Comparison of ENCODE assay signal across 17 cellular contexts in genomic region chr2:158717366-158718195, GRCh38.
A peak's percentile ranks its signal among the peaks of the same experiment; 100 is the strongest.
DNase-seq lines count a peak whose midpoint lies in the region; ATAC-seq and TF ChIP-seq lines count a peak whose summit lies in the region.
"Had no signal": no experiment of that assay in that cellular context is flagged by ENCODE, and none has a peak within 500 bp of the region (broad histone marks: within the 10 kb centered on the region; RNA-seq: fewer than 3 reads in every experiment).

No MANE protein-coding gene starts in this region.

- H2AFZ ChIP-seq in neural progenitor cell (replicated peaks): no peak overlapping the region

- H3K4me3 Mint-ChIP-seq in neural progenitor cell: no peak overlapping the region
- H3K4me3 Mint-ChIP-seq: activated B cell treated with CpG ODN at 0.5 μM for 24 hours; activated CD4-positive, alpha-beta memory T cell treated with anti-CD3 and anti-CD28 coated beads, Interleukin-2, amount 10 ng/mL, durations not matched to agents 7 days and 5 days; CD4-positive, CD25-positive, alpha-beta regulatory T cell; neural crest cell had no signal

- H3K9me3 Mint-ChIP-seq in neural progenitor cell: peaks cover 13% of the 10 kb centered on the region

- ATAC-seq in gastroesophageal sphincter: no peak

- H3K36me3 Mint-ChIP-seq in neural progenitor cell: no peaks in the 10 kb centered on the region
- H3K36me3 Mint-ChIP-seq: CD4-positive, CD25-positive, alpha-beta regulatory T cell had no signal

- peak overlapping the region; percentile 40 for H3K4me2 ChIP-seq in neural progenitor cell

- TF ChIP-seq CTCF in gastroesophageal sphincter (IDR thresholded peaks at IDR 0.05) (no peak), neural progenitor cell (IDR thresholded peaks at IDR 0.05) (no peak), suprapubic skin (IDR thresholded peaks at IDR 0.05) (no peak)

- H3K9me3 ChIP-seq in gastroesophageal sphincter: peaks cover 0 to 10% (median 0%) of the 10 kb centered on the region in 3 donors
- no peaks in the 10 kb centered on the region for H3K9me3 ChIP-seq in neural progenitor cell (ENCODE audit: low read depth)
- H3K9me3 ChIP-seq in suprapubic skin: no peaks in the 10 kb centered on the region
- H3K9me3 ChIP-seq: adrenal gland had no signal

- DNase-seq in dermis microvascular lymphatic vessel endothelial cell (ENCODE audit: low read depth in 2 of 2): peak; percentile 15 to 77
- peak; percentile 21 for DNase-seq in neural progenitor cell (ENCODE audit: low spot score)
- no peak for DNase-seq in suprapubic skin (ENCODE audit: low spot score in 2 of 2)
- DNase-seq in DMS153 treated with DMSO at 0.1 percent for 48 hours (lab: John Stamatoyannopoulos, UW; ENCODE audit: unreplicated experiment): no peak
- no peak for DNase-seq in KBM-7
- DNase-seq in MV-4-11 (lab: John Stamatoyannopoulos, UW): no peak
- DNase-seq: activated B cell treated with CpG ODN at 0.5 μM for 24 hours; activated CD4-positive, alpha-beta memory T cell treated with anti-CD3 and anti-CD28 coated beads, Interleukin-2, amount 10 ng/mL, durations not matched to agents 7 days and 5 days; activated gamma-delta T cell; activated T-cell treated with anti-CD3 and anti-CD28 coated beads for 4 hours; CD4-positive, CD25-positive, alpha-beta regulatory T cell; NCI-H187 treated with DMSO at 0.1 percent for 48 hours; NCI-H774; T-helper 9 cell had no signal

- H3K4me3 ChIP-seq in gastroesophageal sphincter (no peak overlapping the region), neural progenitor cell (no peak overlapping the region), suprapubic skin (no peak overlapping the region)
- H3K4me3 ChIP-seq: adrenal gland had no signal

- peaks cover 32% of the 10 kb centered on the region for H3K4me1 Mint-ChIP-seq in neural progenitor cell
- H3K4me1 Mint-ChIP-seq: activated B cell treated with CpG ODN at 0.5 μM for 24 hours; activated CD4-positive, alpha-beta memory T cell treated with anti-CD3 and anti-CD28 coated beads, Interleukin-2, amount 10 ng/mL, durations not matched to agents 7 days and 5 days; CD4-positive, CD25-positive, alpha-beta regulatory T cell had no signal

- in situ Hi-C loops in KBM-7 (cut with MboI; ENCODE audit: low pct_unique_long_range_greater_than_20kb, low sequenced_read_pairs): no loop called here

- peak overlapping the region; percentile 15 for H3K27ac Mint-ChIP-seq in neural progenitor cell
- H3K27ac Mint-ChIP-seq: activated B cell treated with CpG ODN at 0.5 μM for 24 hours; activated CD4-positive, alpha-beta memory T cell treated with anti-CD3 and anti-CD28 coated beads, Interleukin-2, amount 10 ng/mL, durations not matched to agents 7 days and 5 days; CD4-positive, CD25-positive, alpha-beta regulatory T cell had no signal

- H3K79me2 ChIP-seq in neural progenitor cell (ENCODE audit: low read depth): no peaks in the 10 kb centered on the region

- peaks cover 17% of the 10 kb centered on the region for H3F3A ChIP-seq in neural progenitor cell (ENCODE audit: low read depth)

- peaks cover 9% of the 10 kb centered on the region for H3K27me3 ChIP-seq in gastroesophageal sphincter
- H3K27me3 ChIP-seq in neural progenitor cell: no peaks in the 10 kb centered on the region
- no peaks in the 10 kb centered on the region for H3K27me3 ChIP-seq in suprapubic skin
- H3K27me3 ChIP-seq: adrenal gland had no signal

- H3K9ac ChIP-seq in neural progenitor cell: no peak overlapping the region

- H3K27ac ChIP-seq in gastroesophageal sphincter (peak overlapping the region in 3 of 4 donors; percentile 50 to 72 (median 57)), neural progenitor cell (no peak overlapping the region), suprapubic skin (peak overlapping the region; percentile 71)

- WGBS in gastroesophageal sphincter (ENCODE audit: low coverage in 1 of 2), 2 donors: 57 to 95% methylated on average over 5 to 8 of the region's 14 CpGs
- 83% methylated on average over 14 of the region's 14 CpGs for WGBS in suprapubic skin

- TF ChIP-seq POLR2A in gastroesophageal sphincter (IDR thresholded peaks at IDR 0.05): no peak
- no peak for TF ChIP-seq POLR2A in suprapubic skin (IDR thresholded peaks at IDR 0.05)

- H3K36me3 ChIP-seq in gastroesophageal sphincter: no peaks in the 10 kb centered on the region
- H3K36me3 ChIP-seq in neural progenitor cell: peaks cover 6% of the 10 kb centered on the region
- H3K36me3 ChIP-seq in suprapubic skin: no peaks in the 10 kb centered on the region
- H3K36me3 ChIP-seq: adrenal gland had no signal

- H4K20me1 ChIP-seq in neural progenitor cell (ENCODE audit: low read depth): no peaks in the 10 kb centered on the region

- H3K4me1 ChIP-seq in gastroesophageal sphincter (peaks cover 0 to 9% (median 3%) of the 10 kb centered on the region in 3 donors), neural progenitor cell (peaks cover 21% of the 10 kb centered on the region), suprapubic skin (peaks cover 4% of the 10 kb centered on the region)

- H3K27me3 Mint-ChIP-seq in neural progenitor cell (ENCODE audit: insufficient read depth, low read depth): peaks cover 8% of the 10 kb centered on the region
- H3K27me3 Mint-ChIP-seq: activated B cell treated with CpG ODN at 0.5 μM for 24 hours had no signal

- no peak for TF ChIP-seq EP300 in gastroesophageal sphincter (IDR thresholded peaks at IDR 0.05)
- TF ChIP-seq EP300 in suprapubic skin (IDR thresholded peaks at IDR 0.05): no peak

Comparison
In these comparisons a context has a peak if more than half of its experiments do, and no peak if none do; other contexts are left out.
1. DNase-seq: peak in dermis microvascular lymphatic vessel endothelial cell (2 of 2) and neural progenitor cell (single experiment); none in suprapubic skin (0 of 2), DMS153 treated with DMSO at 0.1 percent for 48 hours (single experiment), KBM-7 (single experiment) and MV-4-11 (single experiment).